21 cellular contexts compared by ENCODE assay signal in the genomic region with DNA sequence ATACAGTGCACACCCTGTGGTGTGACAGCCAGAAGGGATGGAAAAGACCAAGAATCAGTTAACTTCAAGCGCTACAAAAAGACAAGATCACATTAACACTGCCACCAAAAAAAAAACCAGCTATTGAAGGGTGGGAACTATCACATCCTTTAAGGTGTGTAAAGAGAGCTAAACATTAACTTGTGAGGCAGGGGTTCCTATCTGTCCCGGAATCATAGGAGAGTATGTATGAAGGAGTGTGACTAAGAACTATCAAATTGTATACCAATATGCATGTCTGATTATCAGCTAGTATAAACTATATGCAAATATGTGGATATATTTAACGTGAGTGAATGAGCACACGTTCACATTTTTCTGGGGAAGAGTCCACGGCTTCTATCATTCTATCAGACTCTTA.
"Had no signal": no experiment of that assay in that cellular context is flagged by ENCODE, and none has a peak within 500 bp of the region (broad histone marks: within the 10 kb centered on the region; RNA-seq: fewer than 3 reads in every experiment).

No MANE protein-coding gene starts in this region.

- H3K9me3 ChIP-seq: lower lobe of right lung, spleen, stomach, thyroid gland, vagina had no signal

- DNase-seq: dorsolateral prefrontal cortex; effector CD4-positive, alpha-beta T cell; hypothalamus; immature natural killer cell; islet precursor cell; kidney glomerular epithelial cell; left ventricle myocardium superior; lower lobe of right lung; naive B cell; spleen; stimulated activated CD4-positive, alpha-beta T cell treated with anti-CD3 and anti-CD28 coated beads, Interleukin-4, amount 100 ng/mL, for 4 hours; stimulated activated naive CD4-positive, alpha-beta T cell treated with Interleukin-2 at 50 U/mL for 16 hours; stomach; thyroid gland; trophoblast cell had no signal

- H3K27ac ChIP-seq: dorsolateral prefrontal cortex, lower lobe of right lung, neural progenitor cell, parathyroid adenoma, spleen, stomach, thyroid gland, vagina had no signal

- H3K27me3 Mint-ChIP-seq: naive B cell, progenitor cell of endocrine pancreas had no signal

- H3K4me1 Mint-ChIP-seq: naive B cell, neural progenitor cell had no signal

- H3K27ac Mint-ChIP-seq: nephron, neural progenitor cell, progenitor cell of endocrine pancreas had no signal

- H3K9me3 Mint-ChIP-seq: immature natural killer cell, naive B cell, nephron, neural progenitor cell had no signal

- H3K27me3 ChIP-seq: dorsolateral prefrontal cortex, neural progenitor cell, spleen, stomach, thyroid gland, vagina had no signal

- H3K4me3 ChIP-seq: dorsolateral prefrontal cortex, lower lobe of right lung, neural progenitor cell, spleen, stomach, thyroid gland, vagina had no signal

- H3K4me1 ChIP-seq: neural progenitor cell, parathyroid adenoma, spleen had no signal

- H3K4me3 Mint-ChIP-seq: immature natural killer cell, naive B cell, nephron, neural progenitor cell had no signal

- ATAC-seq: left ventricle myocardium superior, lower lobe of right lung, sciatic nerve had no signal
